ENCODE assay signal across 13 cellular contexts in genomic region chr22:30940655-30941362, GRCh38. TPM values are rescaled to one million over a fixed set of nuclear protein-coding genes. Genes with fewer than 3 reads are reported as not detected.
A peak's percentile ranks its signal among the peaks of the same experiment; 100 is the strongest.
DNase-seq lines count a peak whose midpoint lies in the region; ATAC-seq and TF ChIP-seq lines count a peak whose summit lies in the region.
"Had no signal": no experiment of that assay in that cellular context is flagged by ENCODE, and none has a peak within 500 bp of the region (broad histone marks: within the 10 kb centered on the region; RNA-seq: fewer than 3 reads in every experiment).

No MANE protein-coding gene starts in this region.

- H3K27me3 Mint-ChIP-seq in T-helper 1 cell treated with Interleukin-12 subunit alpha and Interleukin-12 subunit beta and Interleukin-4 antibody, amounts not matched to agents 30 μg/mL and 1 μg/mL, for 36 hours (ENCODE audit: low read depth) = no peaks in the 10 kb centered on the region

- no peak overlapping the region for H3K4me3 ChIP-seq in SK-N-SH (ENCODE audit: low read depth in 2 of 2, low read length in 1 of 2)
- H3K4me3 ChIP-seq: lower lobe of right lung had no signal

- H3K36me3 ChIP-seq in SK-N-SH (replicated peaks in 1 of 2; ENCODE audit: control insufficient read depth in 1 of 2, insufficient read depth in 2 of 2, low read length in 1 of 2) = peaks cover 38 to 93% of the 10 kb centered on the region in 2 experiments

- H3K36me3 Mint-ChIP-seq in T-helper 1 cell treated with Interleukin-12 subunit alpha and Interleukin-12 subunit beta and Interleukin-4 antibody, amounts not matched to agents 30 μg/mL and 1 μg/mL, for 36 hours (ENCODE audit: low read depth) = peaks cover 66% of the 10 kb centered on the region

- H3K79me2 ChIP-seq in SK-N-SH (ENCODE audit: insufficient read depth) = no peaks in the 10 kb centered on the region; the same call in 1 of the 2 replicates

- 98% methylated on average over 7 of the region's 7 CpGs for WGBS in SK-N-SH (ENCODE audit: low lambda C conversion rate)

- CTCF ChIA-PET in SK-N-SH (lab: Yijun Ruan, JAX) = interaction anchor here (0.6 to 1.9 kb wide), 4 partner anchors 21 to 167 kb away, joined by 3 to 14 read pairs (median 4); no protein-coding TSS in a partner anchor

- H3K27ac ChIP-seq in SK-N-SH (ENCODE audit: low read depth in 2 of 2, low read length in 1 of 2) = no peak overlapping the region
- H3K27ac ChIP-seq: lower lobe of right lung, neutrophil had no signal

- ATAC-seq in GM21367 (IDR thresholded peaks at IDR 0.05; ENCODE audit: unreplicated experiment) (no peak), HG02642 (IDR thresholded peaks at IDR 0.05; ENCODE audit: poor library complexity, unreplicated experiment) (no peak)

- no peaks in the 10 kb centered on the region for H4K20me1 ChIP-seq in SK-N-SH (ENCODE audit: insufficient read depth)

- H3K9ac ChIP-seq in SK-N-SH = no peak overlapping the region

- TF ChIP-seq RAD21 in SK-N-SH (IDR thresholded peaks at IDR 0.05; ENCODE audit: low read length) = no peak

- no peaks in the 10 kb centered on the region for H3K9me2 ChIP-seq in SK-N-SH

- POLR2A ChIA-PET in SK-N-SH (lab: Yijun Ruan, JAX) = no interaction called here

- H3K9me3 Mint-ChIP-seq in T-helper 1 cell treated with Interleukin-12 subunit alpha and Interleukin-12 subunit beta and Interleukin-4 antibody, amounts not matched to agents 30 μg/mL and 1 μg/mL, for 36 hours = no peaks in the 10 kb centered on the region

- no peak overlapping the region for H3K4me2 ChIP-seq in SK-N-SH

- no peak overlapping the region for H2AFZ ChIP-seq in SK-N-SH (ENCODE audit: low read depth)

- no peaks in the 10 kb centered on the region; a peak in 1 of 4 replicates for H3K4me1 ChIP-seq in SK-N-SH (ENCODE audit: control insufficient read depth in 1 of 2, insufficient read depth in 2 of 2, low read depth in 1 of 2, low read length in 1 of 2)
- H3K4me1 ChIP-seq: lower lobe of right lung had no signal

- peak overlapping the region; percentile 78 for H3K4me3 Mint-ChIP-seq in T-helper 1 cell treated with Interleukin-12 subunit alpha and Interleukin-12 subunit beta and Interleukin-4 antibody, amounts not matched to agents 30 μg/mL and 1 μg/mL, for 36 hours

- H3K4me1 Mint-ChIP-seq in T-helper 1 cell treated with Interleukin-12 subunit alpha and Interleukin-12 subunit beta and Interleukin-4 antibody, amounts not matched to agents 30 μg/mL and 1 μg/mL, for 36 hours (ENCODE audit: low read depth) = peaks cover 50% of the 10 kb centered on the region

- no peak for TF ChIP-seq EP300 in SK-N-SH (IDR thresholded peaks at IDR 0.05; ENCODE audit: borderline replicate concordance in 1 of 2, low read depth in 1 of 2, low read length in 1 of 2)

- H3K27me3 ChIP-seq in SK-N-SH (ENCODE audit: insufficient read depth) = no peaks in the 10 kb centered on the region
- H3K27me3 ChIP-seq: neutrophil had no signal

- DNase-seq in activated T-cell treated with anti-CD3 and anti-CD28 coated beads for 1 hour (ENCODE audit: low read depth) = peak; percentile 38
- peak; percentile 54 for DNase-seq in central memory CD4-positive, alpha-beta T cell
- DNase-seq in stimulated activated CD4-positive, alpha-beta T cell treated with anti-CD3 and anti-CD28 coated beads, TNF-alpha, amount 100 ng/mL, for 24 hours (ENCODE audit: low read depth in 3 of 3) = peak in 2 of 3 experiments; percentile 16 to 30
- no peak for DNase-seq in SK-N-DZ (ENCODE audit: low spot score)
- no peak for DNase-seq in SK-N-SH
- DNase-seq: caudate nucleus, hippocampal formation, lower lobe of right lung, small intestine had no signal

- no peak for TF ChIP-seq CTCF in SK-N-SH (IDR thresholded peaks at IDR 0.05)

- no peaks in the 10 kb centered on the region for H3K9me3 ChIP-seq in SK-N-SH
- H3K9me3 ChIP-seq: lower lobe of right lung, neutrophil had no signal

- peak overlapping the region; percentile 81 for H3K27ac Mint-ChIP-seq in T-helper 1 cell treated with Interleukin-12 subunit alpha and Interleukin-12 subunit beta and Interleukin-4 antibody, amounts not matched to agents 30 μg/mL and 1 μg/mL, for 36 hours

- H3F3A ChIP-seq in SK-N-SH (replicated peaks; ENCODE audit: insufficient read depth) = no peaks in the 10 kb centered on the region

TF ChIP-seq in SK-N-SH, 30 proteins besides CTCF, POLR2A, EP300 and RAD21:
- TF ChIP-seq MXI1 (IDR thresholded peaks at IDR 0.05; ENCODE audit: low read depth, low read length) (no peak), FOXM1 (IDR thresholded peaks at IDR 0.05; ENCODE audit: low read depth) (no peak), SMC3 (IDR thresholded peaks at IDR 0.05; ENCODE audit: low read depth, low read length) (no peak), CHD2 (IDR thresholded peaks at IDR 0.05; ENCODE audit: low read length, partially characterized antibody) (no peak), TAF1 (IDR thresholded peaks at IDR 0.05; ENCODE audit: borderline replicate concordance, low read depth, low read length) (no peak), PBX3 (IDR thresholded peaks at IDR 0.05) (no peak), RFX5 (IDR thresholded peaks at IDR 0.05; ENCODE audit: low read length) (no peak), TCF12 (IDR thresholded peaks at IDR 0.05) (no peak), NRF1 (IDR thresholded peaks at IDR 0.05; ENCODE audit: low read depth, low read length) (no peak), JUND (IDR thresholded peaks at IDR 0.05) (no peak), SIN3A (IDR thresholded peaks at IDR 0.05; ENCODE audit: borderline replicate concordance, low read depth, low read length) (no peak), YY1 (IDR thresholded peaks at IDR 0.05; ENCODE audit: low read depth) (no peak), GATA2 (CRISPR knock-in tag; IDR thresholded peaks at IDR 0.05) (no peak), USF2 (IDR thresholded peaks at IDR 0.05; ENCODE audit: borderline replicate concordance, low read depth, low read length) (no peak), TEAD4 (IDR thresholded peaks at IDR 0.05; ENCODE audit: borderline replicate concordance, insufficient read depth) (no peak), FOSL2 (IDR thresholded peaks at IDR 0.05; ENCODE audit: borderline replicate concordance, low read depth) (no peak), NFIC (IDR thresholded peaks at IDR 0.05; ENCODE audit: borderline replicate concordance) (no peak), USF1 (IDR thresholded peaks at IDR 0.05; ENCODE audit: borderline replicate concordance, low read depth) (no peak)

RNA-seq across cellular contexts. Expression of gene MORC2, which starts 27.8 kb away (rescaled TPM):
- polyA plus RNA-seq in SK-N-DZ (2014; cell fraction: cytosol; rRNA removed) = 20.9 and 23.7 TPM in 2 replicates
- polyA plus RNA-seq in SK-N-DZ (2014; cell fraction: nucleus; rRNA removed) = 14.6 and 38.4 TPM in 2 replicates
- polyA plus RNA-seq in SK-N-SH (2012; rRNA removed) = 7.3 and 8.3 TPM in 2 replicates
- 6.0 and 6.1 TPM in 2 replicates for polyA plus RNA-seq in SK-N-SH (2012; cell fraction: cytosol; rRNA removed)
- polyA plus RNA-seq in SK-N-SH (2012; cell fraction: nucleus; rRNA removed) = 19.7 and 21.7 TPM in 2 replicates

RNA-seq across cellular contexts. Expression of gene TUG1, which starts 28.3 kb away (rescaled TPM):
- 91.1 and 93.4 TPM in 2 replicates for polyA plus RNA-seq in SK-N-DZ (2014; cell fraction: cytosol; rRNA removed)
- polyA plus RNA-seq in SK-N-DZ (2014; cell fraction: nucleus; rRNA removed) = 166 and 276 TPM in 2 replicates
- polyA plus RNA-seq in SK-N-SH (2012; rRNA removed) = 46.8 and 63.2 TPM in 2 replicates
- polyA plus RNA-seq in SK-N-SH (2012; cell fraction: cytosol; rRNA removed) = 48.4 and 52.5 TPM in 2 replicates
- polyA plus RNA-seq in SK-N-SH (2012; cell fraction: nucleus; rRNA removed) = 125 and 190 TPM in 2 replicates

Comparison
In these comparisons a context has a peak if more than half of its experiments do, and no peak if none do; other contexts are left out.
1. DNase-seq: peak in activated T-cell treated with anti-CD3 and anti-CD28 coated beads for 1 hour (single experiment), central memory CD4-positive, alpha-beta T cell (single experiment) and stimulated activated CD4-positive, alpha-beta T cell treated with anti-CD3 and anti-CD28 coated beads, TNF-alpha, amount 100 ng/mL, for 24 hours (2 of 3); none in SK-N-DZ (single experiment) and SK-N-SH (single experiment).